Comparison of ENCODE assay signal across 26 cellular contexts in the genomic region with DNA sequence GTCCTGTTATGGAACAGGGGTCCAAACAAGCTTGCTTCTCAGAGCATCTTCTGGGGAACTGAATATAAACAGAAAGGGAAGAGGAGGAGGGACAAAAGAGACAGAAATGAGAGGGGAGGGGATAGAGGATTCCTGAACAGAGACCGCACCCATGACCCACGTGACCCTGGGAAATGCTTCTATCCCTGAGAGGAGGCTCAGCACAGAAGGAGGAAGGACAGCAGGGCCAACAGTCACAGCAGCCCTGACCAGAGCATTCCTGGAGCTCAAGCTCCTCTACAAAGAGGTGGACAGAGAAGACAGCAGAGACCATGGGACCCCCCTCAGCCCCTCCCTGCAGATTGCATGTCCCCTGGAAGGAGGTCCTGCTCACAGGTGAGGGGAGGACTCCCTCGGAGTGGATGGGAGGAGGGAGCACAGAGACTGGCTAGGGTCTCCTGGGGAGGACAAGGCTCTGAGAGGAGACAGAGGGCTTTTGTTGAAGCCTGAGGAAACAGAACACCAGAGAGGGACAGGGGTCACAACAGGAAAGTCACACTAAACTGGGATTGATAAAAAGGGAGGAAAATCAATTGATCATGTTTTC. TPM values are rescaled to one million over a fixed set of nuclear protein-coding genes. Genes with fewer than 3 reads are reported as not detected.
DNase-seq lines count a peak whose midpoint lies in the region; ATAC-seq, FAIRE-seq and TF ChIP-seq lines count a peak whose summit lies in the region.
"Had no signal": no experiment of that assay in that cellular context is flagged by ENCODE, and none has a peak within 500 bp of the region (broad histone marks: within the 10 kb centered on the region; RNA-seq: fewer than 3 reads in every experiment).

Gene CEACAM6, plus strand, starts transcription at position 203 of the 586 bp plus-strand sequence. Its CDS starts 109 bp downstream, at position 312.

- H3K27ac Mint-ChIP-seq in GM23338 (no peak within 1 kb of the TSS), type B pancreatic cell (peak within 1 kb of the TSS; percentile 7)

- ATAC-seq in GM23338 = no peak; the same call in 2 of the 3 replicates
- peak; percentile 73 for ATAC-seq in left colon
- ATAC-seq in HG02623 (IDR thresholded peaks at IDR 0.05; ENCODE audit: unreplicated experiment) = no peak
- ATAC-seq: stimulated activated naive CD8-positive, alpha-beta T cell treated with anti-CD3 and anti-CD28 coated beads, Interleukin-15, Interleukin-2, amounts not matched to agents 100 U/mL and 50 U/mL, for 24 hours had no signal

- H3K9me2 ChIP-seq in GM23338 (ENCODE audit: insufficient read depth) = no peaks in the 10 kb centered on the region

- intact Hi-C loops in left colon (cut with DNase I, micrococcal nuclease) = no loop called here

- no peaks in the 10 kb centered on the region for H4K20me1 ChIP-seq in GM23338 (replicated peaks; ENCODE audit: insufficient read depth)

- H3K36me3 Mint-ChIP-seq in GM23338 (ENCODE audit: low read depth) = no peaks in the 10 kb centered on the region
- H3K36me3 Mint-ChIP-seq in type B pancreatic cell = no peaks in the 10 kb centered on the region

- FAIRE-seq in frontal cortex (lab: Jason Lieb, UNC) = no peak

- H3K36me3 ChIP-seq in GM23338 (ENCODE audit: insufficient read depth) = no peaks in the 10 kb centered on the region
- H3K36me3 ChIP-seq: breast epithelium, Peyer's patch, SJSA1, tibial artery, WERI-Rb-1 had no signal

- H2AFZ ChIP-seq in GM23338 = no peak within 1 kb of the TSS

- no peak for TF ChIP-seq CTCF in GM23338 (conservative IDR thresholded peaks at IDR 0.05; ENCODE audit: low read depth in 2 of 2)
- TF ChIP-seq CTCF in type B pancreatic cell (conservative IDR thresholded peaks at IDR 0.05) = no peak

- no peak within 1 kb of the TSS for H3K27ac ChIP-seq in GM23338 (ENCODE audit: low read depth)
- H3K27ac ChIP-seq: breast epithelium, KMS-11, Peyer's patch, SJSA1, skin epidermis, tibial artery, WERI-Rb-1 had no signal

- H3K9me3 Mint-ChIP-seq in GM23338 = no peaks in the 10 kb centered on the region
- no peaks in the 10 kb centered on the region for H3K9me3 Mint-ChIP-seq in type B pancreatic cell

- H3K79me2 ChIP-seq in GM23338 (replicated peaks; ENCODE audit: insufficient read depth) = no peaks in the 10 kb centered on the region

- no peak within 1 kb of the TSS for H3K4me3 Mint-ChIP-seq in GM23338
- H3K4me3 Mint-ChIP-seq in type B pancreatic cell = peak within 1 kb of the TSS; percentile 77
- H3K4me3 Mint-ChIP-seq: neural crest cell had no signal

- peak; percentile 49 for DNase-seq in GM23338 (ENCODE audit: low spot score)
- DNase-seq in SW480 (ENCODE audit: low spot score) = peak; percentile 44
- peak; percentile 74 to 77 for DNase-seq in left colon
- no peak for DNase-seq in type B pancreatic cell (ENCODE audit: extremely low spot score, unreplicated experiment)
- no peak for DNase-seq in frontal cortex (ENCODE audit: low spot score in 2 of 2)
- DNase-seq in G401 (ENCODE audit: low spot score) = no peak
- DNase-seq: activated effector memory CD4-positive, alpha-beta T cell treated with anti-CD3 and anti-CD28 coated beads, Interleukin-2, amount 50 U/mL, for 16 hours; cortex of kidney; foreskin melanocyte; midbrain; MV-4-11; NCI-H1930; NCI-H2227 treated with DMSO at 0.1 percent for 48 hours; NCI-H774; stimulated activated naive CD8-positive, alpha-beta T cell treated with anti-CD3 and anti-CD28 coated beads, Interleukin-15, Interleukin-2, amounts not matched to agents 100 U/mL and 50 U/mL, for 24 hours; T-helper 2 cell; WERI-Rb-1 had no signal

- H3K4me3 ChIP-seq in GM23338 = no peak within 1 kb of the TSS
- H3K4me3 ChIP-seq: breast epithelium, SJSA1, skin epidermis, tibial artery had no signal

- H3F3A ChIP-seq in GM23338 (replicated peaks; ENCODE audit: low read depth) = no peaks in the 10 kb centered on the region

- in situ Hi-C loops in G401 (cut with HindIII; ENCODE audit: low sequenced_read_pairs) = no loop called here

- no peak within 1 kb of the TSS for H3K4me2 ChIP-seq in GM23338
- H3K4me2 ChIP-seq: KMS-11 had no signal

- peaks cover 6% of the 10 kb centered on the region for H3K27me3 Mint-ChIP-seq in GM23338 (ENCODE audit: insufficient read depth, low read depth, poor library complexity)
- peaks cover 19% of the 10 kb centered on the region for H3K27me3 Mint-ChIP-seq in type B pancreatic cell

- H3K27me3 ChIP-seq in GM23338 (ENCODE audit: insufficient read depth) = no peaks in the 10 kb centered on the region
- H3K27me3 ChIP-seq: breast epithelium, Peyer's patch had no signal

- H3K4me1 ChIP-seq in GM23338 (ENCODE audit: insufficient read depth) = no peaks in the 10 kb centered on the region; the same call in 1 of the 2 replicates
- H3K4me1 ChIP-seq: breast epithelium, SJSA1, tibial artery had no signal

- H3K4me1 Mint-ChIP-seq in GM23338 (peaks cover 3% of the 10 kb centered on the region; the same call in 1 of the 3 replicates), type B pancreatic cell (ENCODE audit: unreplicated experiment) (no peaks in the 10 kb centered on the region)
- H3K4me1 Mint-ChIP-seq: neural crest cell had no signal

TF ChIP-seq in GM23338, 12 proteins besides CTCF, POLR2A, EP300 and RAD21:
- TF ChIP-seq, protein P1, sequence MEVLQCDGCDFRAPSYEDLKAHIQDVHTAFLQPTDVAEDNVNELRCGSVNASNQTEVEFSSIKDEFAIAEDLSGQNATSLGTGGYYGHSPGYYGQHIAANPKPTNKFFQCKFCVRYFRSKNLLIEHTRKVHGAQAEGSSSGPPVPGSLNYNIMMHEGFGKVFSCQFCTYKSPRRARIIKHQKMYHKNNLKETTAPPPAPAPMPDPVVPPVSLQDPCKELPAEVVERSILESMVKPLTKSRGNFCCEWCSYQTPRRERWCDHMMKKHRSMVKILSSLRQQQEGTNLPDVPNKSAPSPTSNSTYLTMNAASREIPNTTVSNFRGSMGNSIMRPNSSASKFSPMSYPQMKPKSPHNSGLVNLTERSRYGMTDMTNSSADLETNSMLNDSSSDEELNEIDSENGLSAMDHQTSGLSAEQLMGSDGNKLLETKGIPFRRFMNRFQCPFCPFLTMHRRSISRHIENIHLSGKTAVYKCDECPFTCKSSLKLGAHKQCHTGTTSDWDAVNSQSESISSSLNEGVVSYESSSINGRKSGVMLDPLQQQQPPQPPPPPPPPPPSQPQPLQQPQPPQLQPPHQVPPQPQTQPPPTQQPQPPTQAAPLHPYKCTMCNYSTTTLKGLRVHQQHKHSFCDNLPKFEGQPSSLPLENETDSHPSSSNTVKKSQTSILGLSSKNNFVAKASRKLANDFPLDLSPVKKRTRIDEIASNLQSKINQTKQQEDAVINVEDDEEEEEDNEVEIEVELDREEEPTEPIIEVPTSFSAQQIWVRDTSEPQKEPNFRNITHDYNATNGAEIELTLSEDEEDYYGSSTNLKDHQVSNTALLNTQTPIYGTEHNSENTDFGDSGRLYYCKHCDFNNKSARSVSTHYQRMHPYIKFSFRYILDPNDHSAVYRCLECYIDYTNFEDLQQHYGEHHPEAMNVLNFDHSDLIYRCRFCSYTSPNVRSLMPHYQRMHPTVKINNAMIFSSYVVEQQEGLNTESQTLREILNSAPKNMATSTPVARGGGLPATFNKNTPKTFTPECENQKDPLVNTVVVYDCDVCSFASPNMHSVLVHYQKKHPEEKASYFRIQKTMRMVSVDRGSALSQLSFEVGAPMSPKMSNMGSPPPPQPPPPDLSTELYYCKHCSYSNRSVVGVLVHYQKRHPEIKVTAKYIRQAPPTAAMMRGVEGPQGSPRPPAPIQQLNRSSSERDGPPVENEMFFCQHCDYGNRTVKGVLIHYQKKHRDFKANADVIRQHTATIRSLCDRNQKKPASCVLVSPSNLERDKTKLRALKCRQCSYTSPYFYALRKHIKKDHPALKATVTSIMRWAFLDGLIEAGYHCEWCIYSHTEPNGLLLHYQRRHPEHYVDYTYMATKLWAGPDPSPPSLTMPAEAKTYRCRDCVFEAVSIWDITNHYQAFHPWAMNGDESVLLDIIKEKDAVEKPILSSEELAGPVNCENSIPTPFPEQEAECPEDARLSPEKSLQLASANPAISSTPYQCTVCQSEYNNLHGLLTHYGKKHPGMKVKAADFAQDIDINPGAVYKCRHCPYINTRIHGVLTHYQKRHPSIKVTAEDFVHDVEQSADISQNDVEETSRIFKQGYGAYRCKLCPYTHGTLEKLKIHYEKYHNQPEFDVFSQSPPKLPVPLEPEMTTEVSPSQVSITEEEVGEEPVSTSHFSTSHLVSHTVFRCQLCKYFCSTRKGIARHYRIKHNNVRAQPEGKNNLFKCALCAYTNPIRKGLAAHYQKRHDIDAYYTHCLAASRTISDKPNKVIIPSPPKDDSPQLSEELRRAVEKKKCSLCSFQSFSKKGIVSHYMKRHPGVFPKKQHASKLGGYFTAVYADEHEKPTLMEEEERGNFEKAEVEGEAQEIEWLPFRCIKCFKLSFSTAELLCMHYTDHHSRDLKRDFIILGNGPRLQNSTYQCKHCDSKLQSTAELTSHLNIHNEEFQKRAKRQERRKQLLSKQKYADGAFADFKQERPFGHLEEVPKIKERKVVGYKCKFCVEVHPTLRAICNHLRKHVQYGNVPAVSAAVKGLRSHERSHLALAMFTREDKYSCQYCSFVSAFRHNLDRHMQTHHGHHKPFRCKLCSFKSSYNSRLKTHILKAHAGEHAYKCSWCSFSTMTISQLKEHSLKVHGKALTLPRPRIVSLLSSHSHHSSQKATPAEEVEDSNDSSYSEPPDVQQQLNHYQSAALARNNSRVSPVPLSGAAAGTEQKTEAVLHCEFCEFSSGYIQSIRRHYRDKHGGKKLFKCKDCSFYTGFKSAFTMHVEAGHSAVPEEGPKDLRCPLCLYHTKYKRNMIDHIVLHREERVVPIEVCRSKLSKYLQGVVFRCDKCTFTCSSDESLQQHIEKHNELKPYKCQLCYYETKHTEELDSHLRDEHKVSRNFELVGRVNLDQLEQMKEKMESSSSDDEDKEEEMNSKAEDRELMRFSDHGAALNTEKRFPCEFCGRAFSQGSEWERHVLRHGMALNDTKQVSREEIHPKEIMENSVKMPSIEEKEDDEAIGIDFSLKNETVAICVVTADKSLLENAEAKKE (CRISPR knock-in tag; IDR thresholded peaks at IDR 0.05) = no peak
- TF ChIP-seq ZNF114 (CRISPR knock-in tag; IDR thresholded peaks at IDR 0.05) (no peak), CREB1 (CRISPR knock-in tag; IDR thresholded peaks at IDR 0.05; ENCODE audit: low read depth) (no peak)

RNA-seq across cellular contexts. Expression of gene CEACAM6, which starts in this region (rescaled TPM):
- not detected in 2 replicates for total RNA-seq in GM23338 (2014; rRNA removed; shearing (Covaris generic))
- not detected in 2 replicates for polyA plus RNA-seq in GM23338 (2016; fragmentation: Nextera tagmentation; extraction: Ambion mirVana)
- total RNA-seq in left colon (100 to 1,000 TPM; 485 to 596 TPM), type B pancreatic cell (ENCODE audit: low replicate concordance) (29.8 and 76.1 TPM in 2 replicates), frontal cortex (not detected)
- not detected in 2 replicates for total RNA-seq in G401 (2014; rRNA removed; shearing (Covaris generic))
- total RNA-seq: neural crest cell, pulmonary artery endothelial cell, SJSA1 had no signal

Comparison
In these comparisons a context has a peak if more than half of its experiments do, and no peak if none do; other contexts are left out.
1. RNA of gene CEACAM6 (total RNA-seq): 485 to 596 TPM in left colon and 29.8 to 76.1 TPM in type B pancreatic cell; not detected in GM23338, not detected in frontal cortex (single experiment) and not detected in G401; every median in the first group is over 10 times any median in the second.
2. Peak in DNase-seq in GM23338; RNA of the gene not detected or under 1 TPM.
3. DNase-seq: peak in SW480 (single experiment) and left colon (2 of 2); none in type B pancreatic cell (single experiment), frontal cortex (0 of 2) and G401 (single experiment).